In the genomic region with DNA sequence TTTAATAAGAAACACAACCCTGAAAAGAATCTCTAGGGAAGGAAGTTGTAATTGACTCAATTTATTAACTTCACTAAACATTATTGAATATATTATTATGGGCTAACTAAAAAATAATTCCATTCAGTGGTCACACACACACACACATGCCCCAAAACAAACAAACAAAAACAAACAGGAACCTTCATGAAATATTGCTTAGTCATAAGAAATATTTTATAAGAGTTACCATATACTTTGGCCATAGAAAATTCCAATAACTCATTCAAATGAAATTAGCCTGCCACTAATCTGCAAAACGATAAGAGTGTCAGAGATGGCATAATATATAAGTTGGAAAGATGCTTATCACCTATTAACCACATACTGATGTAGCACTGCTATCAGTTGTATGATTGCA, we compare ENCODE assay signal across 18 cellular contexts.
DNase-seq lines count a peak whose midpoint lies in the region; ATAC-seq and TF ChIP-seq lines count a peak whose summit lies in the region.
"Had no signal": no experiment of that assay in that cellular context is flagged by ENCODE, and none has a peak within 500 bp of the region (broad histone marks: within the 10 kb centered on the region; RNA-seq: fewer than 3 reads in every experiment).

No MANE protein-coding gene starts in this region.

- no peak overlapping the region for H3K4me3 Mint-ChIP-seq in activated CD4-positive, alpha-beta T cell treated with anti-CD3 and anti-CD28 coated beads for 36 hours
- no peak overlapping the region for H3K4me3 Mint-ChIP-seq in activated naive CD4-positive, alpha-beta T cell treated with anti-CD3 and anti-CD28 coated beads, Interleukin-2, amount 50 U/mL, for 24 hours
- H3K4me3 Mint-ChIP-seq in activated naive CD8-positive, alpha-beta T cell treated with anti-CD3 and anti-CD28 coated beads, Interleukin-2, amount 10 ng/mL, durations not matched to agents 7 days and 5 days: no peak overlapping the region
- H3K4me3 Mint-ChIP-seq in stimulated activated naive B cell treated with anti-CD40 and anti-IgM and Interleukin-4, amounts not matched to agents 10 μg/mL and 1 μg/mL and 100 μg/mL, for 72 hours: no peak overlapping the region
- H3K4me3 Mint-ChIP-seq: CD14-positive monocyte had no signal

- peaks cover 4% of the 10 kb centered on the region for H3K9me3 Mint-ChIP-seq in activated CD4-positive, alpha-beta T cell treated with anti-CD3 and anti-CD28 coated beads for 36 hours (ENCODE audit: low read depth)
- no peaks in the 10 kb centered on the region for H3K9me3 Mint-ChIP-seq in activated naive CD4-positive, alpha-beta T cell treated with anti-CD3 and anti-CD28 coated beads, Interleukin-2, amount 50 U/mL, for 24 hours
- peaks cover 1% of the 10 kb centered on the region for H3K9me3 Mint-ChIP-seq in activated naive CD8-positive, alpha-beta T cell treated with anti-CD3 and anti-CD28 coated beads, Interleukin-2, amount 10 ng/mL, durations not matched to agents 7 days and 5 days
- H3K9me3 Mint-ChIP-seq in stimulated activated naive B cell treated with anti-CD40 and anti-IgM and Interleukin-4, amounts not matched to agents 10 μg/mL and 1 μg/mL and 100 μg/mL, for 72 hours: peaks cover 2 to 4% of the 10 kb centered on the region in 2 donors
- H3K9me3 Mint-ChIP-seq: CD14-positive monocyte had no signal

- peak overlapping the region; percentile 98 for H3K27ac Mint-ChIP-seq in activated CD4-positive, alpha-beta T cell treated with anti-CD3 and anti-CD28 coated beads for 36 hours
- H3K27ac Mint-ChIP-seq in activated naive CD4-positive, alpha-beta T cell treated with anti-CD3 and anti-CD28 coated beads, Interleukin-2, amount 50 U/mL, for 24 hours: peak overlapping the region; percentile 99
- peak overlapping the region; percentile 96 for H3K27ac Mint-ChIP-seq in activated naive CD8-positive, alpha-beta T cell treated with anti-CD3 and anti-CD28 coated beads, Interleukin-2, amount 10 ng/mL, durations not matched to agents 7 days and 5 days
- peak overlapping the region; percentile 31 for H3K27ac Mint-ChIP-seq in stimulated activated naive B cell treated with anti-CD40 and anti-IgM and Interleukin-4, amounts not matched to agents 10 μg/mL and 1 μg/mL and 100 μg/mL, for 72 hours
- H3K27ac Mint-ChIP-seq: CD14-positive monocyte had no signal

- H3K27me3 Mint-ChIP-seq in activated CD4-positive, alpha-beta T cell treated with anti-CD3 and anti-CD28 coated beads for 36 hours: no peaks in the 10 kb centered on the region
- no peaks in the 10 kb centered on the region for H3K27me3 Mint-ChIP-seq in activated naive CD4-positive, alpha-beta T cell treated with anti-CD3 and anti-CD28 coated beads, Interleukin-2, amount 50 U/mL, for 24 hours
- no peaks in the 10 kb centered on the region for H3K27me3 Mint-ChIP-seq in activated naive CD8-positive, alpha-beta T cell treated with anti-CD3 and anti-CD28 coated beads, Interleukin-2, amount 10 ng/mL, durations not matched to agents 7 days and 5 days
- H3K27me3 Mint-ChIP-seq in stimulated activated naive B cell treated with anti-CD40 and anti-IgM and Interleukin-4, amounts not matched to agents 10 μg/mL and 1 μg/mL and 100 μg/mL, for 72 hours: no peaks in the 10 kb centered on the region

- CTCF ChIA-PET in activated CD4-positive, alpha-beta T cell treated with anti-CD3 and anti-CD28 coated beads for 36 hours (lab: Charles Lee): no interaction called here

- no peak for DNase-seq in activated CD4-positive, alpha-beta T cell treated with anti-CD3 and anti-CD28 coated beads for 36 hours
- DNase-seq in activated CD4-positive, alpha-beta T cell treated with anti-CD3 and anti-CD28 coated beads, Interleukin-2, amount 50 U/mL, for 1 hour: no peak
- no peak for DNase-seq in activated naive CD4-positive, alpha-beta T cell treated with Interleukin-2 at 50 U/mL for 16 hours
- no peak for DNase-seq in activated naive CD8-positive, alpha-beta T cell treated with anti-CD3 and anti-CD28 coated beads, Interleukin-2, amount 10 ng/mL, durations not matched to agents 7 days and 5 days
- DNase-seq in stimulated activated naive B cell treated with anti-CD40 and anti-IgM and Interleukin-4, amounts not matched to agents 10 μg/mL and 1 μg/mL and 100 μg/mL, for 72 hours: no peak
- no peak for DNase-seq in NCI-H1092 (lab: John Stamatoyannopoulos, UW)
- no peak for DNase-seq in dorsolateral prefrontal cortex
- DNase-seq: EL, GF-D8, NCI-H1105, NCI-H2029 treated with DMSO at 0.1 percent for 48 hours, NCI-H345, NCI-H524 treated with DMSO at 0.1 percent for 48 hours, Peyer's patch had no signal

- ATAC-seq in activated CD4-positive, alpha-beta T cell treated with anti-CD3 and anti-CD28 coated beads for 36 hours: no peak
- ATAC-seq in activated naive CD8-positive, alpha-beta T cell treated with anti-CD3 and anti-CD28 coated beads, Interleukin-2, amount 10 ng/mL, durations not matched to agents 7 days and 5 days (ENCODE audit: low read depth): no peak
- no peak for ATAC-seq in stimulated activated naive B cell treated with anti-CD40 and anti-IgM and Interleukin-4, amounts not matched to agents 10 μg/mL and 1 μg/mL and 100 μg/mL, for 72 hours (replicated peaks)

- H3K27me3 ChIP-seq in dorsolateral prefrontal cortex: no peaks in the 10 kb centered on the region
- H3K27me3 ChIP-seq: Peyer's patch had no signal

- peaks cover 35% of the 10 kb centered on the region for H3K36me3 Mint-ChIP-seq in activated CD4-positive, alpha-beta T cell treated with anti-CD3 and anti-CD28 coated beads for 36 hours (ENCODE audit: low read depth)
- peaks cover 6% of the 10 kb centered on the region for H3K36me3 Mint-ChIP-seq in activated naive CD4-positive, alpha-beta T cell treated with anti-CD3 and anti-CD28 coated beads, Interleukin-2, amount 50 U/mL, for 24 hours
- H3K36me3 Mint-ChIP-seq in activated naive CD8-positive, alpha-beta T cell treated with anti-CD3 and anti-CD28 coated beads, Interleukin-2, amount 10 ng/mL, durations not matched to agents 7 days and 5 days: peaks cover 18% of the 10 kb centered on the region
- peaks cover 3 to 8% of the 10 kb centered on the region in 2 donors for H3K36me3 Mint-ChIP-seq in stimulated activated naive B cell treated with anti-CD40 and anti-IgM and Interleukin-4, amounts not matched to agents 10 μg/mL and 1 μg/mL and 100 μg/mL, for 72 hours
- H3K36me3 Mint-ChIP-seq: CD14-positive monocyte had no signal

- no peak for TF ChIP-seq CTCF in dorsolateral prefrontal cortex (IDR thresholded peaks at IDR 0.05 in 54 of 56, conservative IDR thresholded peaks at IDR 0.05 in 2 of 56; ENCODE audit: low read depth in 1 of 56, partially characterized antibody in 56 of 56)

- H3K27ac ChIP-seq in dorsolateral prefrontal cortex: no peak overlapping the region
- H3K27ac ChIP-seq: 22Rv1, KMS-11, Peyer's patch had no signal

- peaks cover 75% of the 10 kb centered on the region for H3K4me1 Mint-ChIP-seq in activated CD4-positive, alpha-beta T cell treated with anti-CD3 and anti-CD28 coated beads for 36 hours
- H3K4me1 Mint-ChIP-seq in activated naive CD4-positive, alpha-beta T cell treated with anti-CD3 and anti-CD28 coated beads, Interleukin-2, amount 50 U/mL, for 24 hours: peaks cover 85% of the 10 kb centered on the region
- peaks cover 44% of the 10 kb centered on the region for H3K4me1 Mint-ChIP-seq in activated naive CD8-positive, alpha-beta T cell treated with anti-CD3 and anti-CD28 coated beads, Interleukin-2, amount 10 ng/mL, durations not matched to agents 7 days and 5 days
- H3K4me1 Mint-ChIP-seq in stimulated activated naive B cell treated with anti-CD40 and anti-IgM and Interleukin-4, amounts not matched to agents 10 μg/mL and 1 μg/mL and 100 μg/mL, for 72 hours: peaks cover 19 to 41% of the 10 kb centered on the region in 2 donors

- intact Hi-C loops in activated CD4-positive, alpha-beta T cell treated with anti-CD3 and anti-CD28 coated beads for 36 hours (cut with DNase I, micrococcal nuclease): no loop called here
- intact Hi-C loops in dorsolateral prefrontal cortex (cut with DNase I): no loop called here

- no peak overlapping the region for H3K4me3 ChIP-seq in dorsolateral prefrontal cortex
- H3K4me3 ChIP-seq: Peyer's patch had no signal

- POLR2A ChIA-PET in activated CD4-positive, alpha-beta T cell treated with anti-CD3 and anti-CD28 coated beads for 36 hours (lab: Charles Lee): no interaction called here
- POLR2A ChIA-PET in activated naive CD8-positive, alpha-beta T cell treated with anti-CD3 and anti-CD28 coated beads, Interleukin-2, amount 10 ng/mL, durations not matched to agents 7 days and 5 days (lab: Charles Lee): no interaction called here

Comparison
In these comparisons a context has a peak if more than half of its experiments do, and no peak if none do; other contexts are left out.
1. H3K27ac Mint-ChIP-seq: peak in every context shown above with its lines; median percentile 99 in activated naive CD4-positive, alpha-beta T cell treated with anti-CD3 and anti-CD28 coated beads, Interleukin-2, amount 50 U/mL, for 24 hours; 98 in activated CD4-positive, alpha-beta T cell treated with anti-CD3 and anti-CD28 coated beads for 36 hours; 96 in activated naive CD8-positive, alpha-beta T cell treated with anti-CD3 and anti-CD28 coated beads, Interleukin-2, amount 10 ng/mL, durations not matched to agents 7 days and 5 days; 31 in stimulated activated naive B cell treated with anti-CD40 and anti-IgM and Interleukin-4, amounts not matched to agents 10 μg/mL and 1 μg/mL and 100 μg/mL, for 72 hours.